In genomic region chr5:73451218-73452130, GRCh38 we compare ENCODE assay signal across 8 cellular contexts. TPM values are rescaled to one million over a fixed set of nuclear protein-coding genes. Genes with fewer than 3 reads are reported as not detected.
DNase-seq lines count a peak whose midpoint lies in the region; ATAC-seq and TF ChIP-seq lines count a peak whose summit lies in the region.

No MANE protein-coding gene starts in this region.

- H3K4me2 ChIP-seq in KMS-11 = peak overlapping the region; percentile 70

- peaks cover 27% of the 10 kb centered on the region for H3K4me1 ChIP-seq in KMS-11 (ENCODE audit: low read depth, poor library complexity, severe bottlenecking)

- H3K27me3 ChIP-seq in KMS-11 (ENCODE audit: insufficient read depth, low read depth) (peaks cover 27% of the 10 kb centered on the region), dorsolateral prefrontal cortex (peaks cover 6 to 96% (median 73%) of the 10 kb centered on the region in 45 donors)

- DNase-seq in ELF-1 (ENCODE audit: low read depth, low spot score) (peak; percentile 67), dorsolateral prefrontal cortex (peak in 2 of 10 donors; percentile 14 to 59), mesenteric fat pad (ENCODE audit: low spot score) (peak; percentile 92), globus pallidus (ENCODE audit: low spot score) (no peak)
- DNase-seq in activated CD4-positive, alpha-beta T cell treated with anti-CD3 and anti-CD28 coated beads for 48 hours = peak; percentile 77
- DNase-seq in stimulated activated naive CD4-positive, alpha-beta T cell (lab: John Stamatoyannopoulos, UW) = peak; percentile 36 to 73 (median 48)

- TF ChIP-seq CTCF in KMS-11 (conservative IDR thresholded peaks at IDR 0.05; ENCODE audit: low read depth, low read length) = peak; percentile 82
- TF ChIP-seq CTCF in dorsolateral prefrontal cortex (IDR thresholded peaks at IDR 0.05 in 54 of 56, conservative IDR thresholded peaks at IDR 0.05 in 2 of 56; ENCODE audit: low read depth in 1 of 56, partially characterized antibody in 56 of 56) = peak in 55 of 56 donors; percentile 40 to 82 (median 69)

- no peak overlapping the region for H3K4me3 ChIP-seq in KMS-11 (IDR thresholded peaks at IDR 0.05; ENCODE audit: insufficient read depth, low read depth, low read length)
- peak overlapping the region in 37 of 59 donors; percentile 6 to 49 (median 24) for H3K4me3 ChIP-seq in dorsolateral prefrontal cortex

- H3K9ac ChIP-seq in KMS-11 = peak overlapping the region; percentile 14; the same call in 1 of the 2 replicates

- H3K79me2 ChIP-seq in KMS-11 (ENCODE audit: insufficient read depth, low read depth) = peaks cover 3% of the 10 kb centered on the region; the same call in 1 of the 2 replicates

- intact Hi-C loops in dorsolateral prefrontal cortex (cut with DNase I) = loop anchor here in 1 of 2 donors (2.0 to 10.0 kb wide), 2 partner anchors 177 to 235 kb away; no protein-coding TSS in a partner anchor

- no peaks in the 10 kb centered on the region for H4K20me1 ChIP-seq in KMS-11 (ENCODE audit: insufficient read depth)

- no peak for ATAC-seq in GM21825 (IDR thresholded peaks at IDR 0.05; ENCODE audit: unreplicated experiment)

- no peak overlapping the region for H3K27ac ChIP-seq in KMS-11
- H3K27ac ChIP-seq in dorsolateral prefrontal cortex = no peak overlapping the region

- peak overlapping the region; percentile 75 for H2AFZ ChIP-seq in KMS-11 (ENCODE audit: low read depth)

- no peaks in the 10 kb centered on the region for H3K36me3 ChIP-seq in KMS-11 (ENCODE audit: insufficient read depth)

RNA-seq across cellular contexts. Expression of gene FOXD1, which starts 2.9 kb away (rescaled TPM):
- total RNA-seq in dorsolateral prefrontal cortex = 10 to 100 TPM in 1 of 120 experiments, 1 to 10 TPM in 110, under 1 TPM in 9; 0.46 to 10.1 (median 2.2) TPM
- 0.32 TPM for total RNA-seq in mesenteric fat pad

RNA-seq across cellular contexts. Expression of gene BTF3, which starts 46.8 kb away (rescaled TPM):
- 100 to 1,000 TPM; 164 to 273 (median 215) TPM for total RNA-seq in dorsolateral prefrontal cortex
- 445 TPM for total RNA-seq in mesenteric fat pad
